8 cellular contexts compared by ENCODE assay signal in the genomic region with DNA sequence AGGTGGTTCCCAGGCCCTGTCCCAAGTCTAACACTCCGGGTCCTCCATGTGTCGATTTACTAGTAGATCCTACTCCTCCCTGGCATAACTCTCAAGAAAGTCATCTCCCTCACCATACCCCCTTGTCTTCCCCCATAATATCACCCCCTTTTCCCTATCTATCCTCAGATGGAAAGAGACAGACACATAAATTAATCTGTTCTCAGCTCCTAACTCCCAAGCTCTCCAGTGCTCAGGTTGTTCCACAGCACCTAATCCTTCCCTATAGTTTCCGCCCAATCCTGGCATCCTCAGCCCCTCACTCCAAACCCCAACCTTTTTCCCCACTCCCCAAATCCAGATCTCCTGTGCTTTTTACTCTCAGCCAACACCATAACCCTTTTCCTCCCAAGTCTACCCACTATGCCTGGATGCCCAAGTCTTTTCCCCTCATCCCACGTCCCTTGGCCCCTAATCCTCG. TPM values are rescaled to one million over a fixed set of nuclear protein-coding genes. Genes with fewer than 3 reads are reported as not detected.
DNase-seq lines count a peak whose midpoint lies in the region; ATAC-seq and TF ChIP-seq lines count a peak whose summit lies in the region.

No MANE protein-coding gene starts in this region.

- no TSS peak for BruUV-seq in PC-9 (replicated peaks; lab: Mats Ljungman, UMichigan)

- H3K9me3 ChIP-seq in DOHH2 (ENCODE audit: control insufficient read depth, insufficient read depth, low read length): no peaks in the 10 kb centered on the region
- H3K9me3 ChIP-seq in PC-9 (ENCODE audit: insufficient read depth, low read depth): no peaks in the 10 kb centered on the region
- no peaks in the 10 kb centered on the region for H3K9me3 ChIP-seq in parathyroid adenoma (ENCODE audit: control insufficient read depth, low read length)

- peak overlapping the region; percentile 99 for H3K4me3 ChIP-seq in DOHH2 (ENCODE audit: low read length)
- H3K4me3 ChIP-seq in PC-9: peak overlapping the region; percentile 99
- H3K4me3 ChIP-seq in epithelial cell of proximal tubule (ENCODE audit: low read depth, low read length): peak overlapping the region; percentile 97
- H3K4me3 ChIP-seq in parathyroid adenoma (ENCODE audit: low read depth, low read length): peak overlapping the region; percentile 84

- H3K4me1 ChIP-seq in DOHH2 (ENCODE audit: control insufficient read depth, low read length) (peaks cover 51% of the 10 kb centered on the region), PC-9 (replicated peaks; ENCODE audit: insufficient read depth) (peaks cover 29% of the 10 kb centered on the region), parathyroid adenoma (peaks cover 4% of the 10 kb centered on the region)

- H3K27ac ChIP-seq in DOHH2 (ENCODE audit: low read depth, low read length): peak overlapping the region; percentile 58
- peak overlapping the region; percentile 37; the same call in 1 of the 2 replicates for H3K27ac ChIP-seq in PC-9
- peak overlapping the region; percentile 69 for H3K27ac ChIP-seq in parathyroid adenoma

- DNase-seq in PC-9 (no peak), epithelial cell of proximal tubule (ENCODE audit: low read depth) (no peak), dedifferentiated amniotic fluid mesenchymal stem cell (ENCODE audit: extremely low spot score) (no peak), RPMI8226 (no peak)
- no peak for DNase-seq in activated CD8-positive, alpha-beta memory T cell treated with anti-CD3 and anti-CD28 coated beads, Interleukin-2, amount 50 U/mL, for 48 hours

- H3K27me3 ChIP-seq in DOHH2 (ENCODE audit: control insufficient read depth, low read length) (no peaks in the 10 kb centered on the region), PC-9 (ENCODE audit: insufficient read depth, low read depth) (no peaks in the 10 kb centered on the region), parathyroid adenoma (ENCODE audit: control insufficient read depth, insufficient read depth, low read length) (no peaks in the 10 kb centered on the region)

- H3F3A ChIP-seq in DOHH2 (ENCODE audit: control insufficient read depth, insufficient read depth) (peaks cover 5% of the 10 kb centered on the region; the same call in 1 of the 2 replicates), PC-9 (ENCODE audit: insufficient read depth, low read depth) (no peaks in the 10 kb centered on the region; the same call in 1 of the 2 replicates)

- TF ChIP-seq CTCF in DOHH2 (IDR thresholded peaks at IDR 0.05; ENCODE audit: low read depth, low read length, poor library complexity, severe bottlenecking) (no peak), PC-9 (conservative IDR thresholded peaks at IDR 0.05) (no peak), epithelial cell of proximal tubule (conservative IDR thresholded peaks at IDR 0.05; ENCODE audit: low read depth, low read length) (no peak), parathyroid adenoma (IDR thresholded peaks at IDR 0.05) (no peak)

- H3K4me2 ChIP-seq in DOHH2 (ENCODE audit: low read length): peak overlapping the region; percentile 90
- H3K4me2 ChIP-seq in PC-9: peak overlapping the region; percentile 96
- H3K4me2 ChIP-seq in parathyroid adenoma (ENCODE audit: low read length): peak overlapping the region; percentile 77

- peak overlapping the region; percentile 59 for H3K9ac ChIP-seq in parathyroid adenoma

- no peaks in the 10 kb centered on the region for H3K9me2 ChIP-seq in DOHH2 (replicated peaks; ENCODE audit: control insufficient read depth, low read length)
- no peaks in the 10 kb centered on the region for H3K9me2 ChIP-seq in PC-9 (ENCODE audit: insufficient read depth)

- POLR2A ChIA-PET in PC-9 (lab: Charles Lee; ENCODE audit: unreplicated experiment): interaction anchor here (0.6 to 1.6 kb wide), 3 partner anchors 17 to 546 kb away, joined by 6 to 23 read pairs (median 7); partner anchors contain the start of gene SNRPC

- CTCF ChIA-PET in PC-9 (lab: Charles Lee): interaction anchor here (0.6 to 0.7 kb wide), 3 partner anchors 14 to 359 kb away, joined by 3 to 11 read pairs (median 8); no protein-coding TSS in a partner anchor

- H3K79me2 ChIP-seq in DOHH2 (ENCODE audit: control insufficient read depth, low read length): peaks cover 62% of the 10 kb centered on the region
- H3K79me2 ChIP-seq in PC-9 (ENCODE audit: low read depth): peaks cover 58% of the 10 kb centered on the region
- H3K79me2 ChIP-seq in parathyroid adenoma: peaks cover 37% of the 10 kb centered on the region

- intact Hi-C loops in PC-9 (cut with micrococcal nuclease; ENCODE audit: unreplicated experiment): no loop called here

- peak overlapping the region; percentile 93 for H2AFZ ChIP-seq in PC-9
- peak overlapping the region; percentile 90 for H2AFZ ChIP-seq in parathyroid adenoma

- H4K20me1 ChIP-seq in DOHH2 (ENCODE audit: control insufficient read depth, insufficient read depth, low read depth, low read length) (peaks cover 12% of the 10 kb centered on the region; the same call in 1 of the 2 replicates), PC-9 (ENCODE audit: insufficient read depth) (peaks cover 8% of the 10 kb centered on the region; the same call in 1 of the 2 replicates)

- H3K36me3 ChIP-seq in DOHH2 (ENCODE audit: control insufficient read depth, low read length) (peaks cover 29% of the 10 kb centered on the region), PC-9 (ENCODE audit: low read depth) (peaks cover 7% of the 10 kb centered on the region; the same call in 1 of the 2 replicates), parathyroid adenoma (ENCODE audit: control insufficient read depth, insufficient read depth, low read length) (no peaks in the 10 kb centered on the region)

- no peak for ATAC-seq in HG03521 (IDR thresholded peaks at IDR 0.05; ENCODE audit: unreplicated experiment)

RNA-seq across cellular contexts. Expression of gene ILRUN, which starts 0.8 kb away (rescaled TPM):
- total RNA-seq in PC-9 (2021) (57.8 and 68.9 TPM in 2 replicates), epithelial cell of proximal tubule (22.0 and 29.8 TPM in 2 replicates)
